ENCODE assay signal across 9 cellular contexts in genomic region chr12:57006809-57007475, GRCh38. TPM values are rescaled to one million over a fixed set of nuclear protein-coding genes. Genes with fewer than 3 reads are reported as not detected.
DNase-seq lines count a peak whose midpoint lies in the region; ATAC-seq and TF ChIP-seq lines count a peak whose summit lies in the region.
"Had no signal": no experiment of that assay in that cellular context is flagged by ENCODE, and none has a peak within 500 bp of the region (broad histone marks: within the 10 kb centered on the region; RNA-seq: fewer than 3 reads in every experiment).

No MANE protein-coding gene starts in this region.

- H3K36me3 Mint-ChIP-seq in activated CD4-positive, alpha-beta T cell treated with anti-CD3 and anti-CD28 coated beads, Interleukin-2, amount 10 ng/mL, durations not matched to agents 7 days and 5 days (ENCODE audit: low read depth), result peaks cover 22% of the 10 kb centered on the region

- peak; percentile 5 for TF ChIP-seq CTCF in fibroblast of villous mesenchyme (IDR thresholded peaks at IDR 0.05; ENCODE audit: insufficient read depth, low read depth, low read length)

- H3K27ac Mint-ChIP-seq in activated CD4-positive, alpha-beta T cell treated with anti-CD3 and anti-CD28 coated beads, Interleukin-2, amount 10 ng/mL, durations not matched to agents 7 days and 5 days, result peak overlapping the region; percentile 87

- CTCF ChIA-PET in activated CD4-positive, alpha-beta T cell treated with anti-CD3 and anti-CD28 coated beads, Interleukin-2, amount 10 ng/mL, durations not matched to agents 7 days and 5 days (lab: Charles Lee), result interaction anchor here (0.6 to 5.1 kb wide), 6 partner anchors 19 to 258 kb away, joined by 3 to 18 read pairs (median 6); no protein-coding TSS in a partner anchor

- peak overlapping the region; percentile 83 for H3K4me3 Mint-ChIP-seq in activated CD4-positive, alpha-beta T cell treated with anti-CD3 and anti-CD28 coated beads, Interleukin-2, amount 10 ng/mL, durations not matched to agents 7 days and 5 days

- H3K9me3 Mint-ChIP-seq in activated CD4-positive, alpha-beta T cell treated with anti-CD3 and anti-CD28 coated beads, Interleukin-2, amount 10 ng/mL, durations not matched to agents 7 days and 5 days, result no peaks in the 10 kb centered on the region

- POLR2A ChIA-PET in activated CD4-positive, alpha-beta T cell treated with anti-CD3 and anti-CD28 coated beads, Interleukin-2, amount 10 ng/mL, durations not matched to agents 7 days and 5 days (lab: Charles Lee), result no interaction called here

- DNase-seq in H7 (no peak), fibroblast of villous mesenchyme (ENCODE audit: low read depth) (no peak), middle frontal gyrus (ENCODE audit: extremely low spot score, low spot score) (no peak), SW480 (ENCODE audit: low spot score) (no peak), hypothalamus (lab: John Stamatoyannopoulos, UW) (no peak)
- DNase-seq in activated CD4-positive, alpha-beta T cell treated with anti-CD3 and anti-CD28 coated beads, Interleukin-2, amount 10 ng/mL, durations not matched to agents 7 days and 5 days, result no peak
- peak; percentile 22 to 62 for DNase-seq in stimulated activated CD4-positive, alpha-beta T cell treated with anti-CD3 and anti-CD28 coated beads, Interleukin-4, amount 100 ng/mL, for 4 hours

- H3K36me3 ChIP-seq in H7 (replicated peaks; ENCODE audit: control insufficient read depth, insufficient read depth, low read length), result peaks cover 24% of the 10 kb centered on the region

- ATAC-seq in HG02588 (IDR thresholded peaks at IDR 0.05; ENCODE audit: unreplicated experiment), result no peak

- peak overlapping the region; percentile 7; the same call in 1 of the 2 replicates for H3K4me3 ChIP-seq in H7 (ENCODE audit: insufficient read depth, low read depth, low read length)
- H3K4me3 ChIP-seq in fibroblast of villous mesenchyme (ENCODE audit: low read depth, low read length), result peak overlapping the region; percentile 35

- H3K4me1 Mint-ChIP-seq in activated CD4-positive, alpha-beta T cell treated with anti-CD3 and anti-CD28 coated beads, Interleukin-2, amount 10 ng/mL, durations not matched to agents 7 days and 5 days, result peaks cover 62% of the 10 kb centered on the region

- no peaks in the 10 kb centered on the region for H3K27me3 ChIP-seq in H7 (ENCODE audit: control insufficient read depth, insufficient read depth, low read length)

- no peaks in the 10 kb centered on the region for H3K27me3 Mint-ChIP-seq in activated CD4-positive, alpha-beta T cell treated with anti-CD3 and anti-CD28 coated beads, Interleukin-2, amount 10 ng/mL, durations not matched to agents 7 days and 5 days

RNA-seq across cellular contexts. Expression of gene ZBTB39, which starts 0.6 kb away (rescaled TPM):
- total RNA-seq in H7 (2014; rRNA removed; shearing (Covaris generic)), result 11.6 and 13.0 TPM in 2 replicates
- 1 to 10 TPM; 8.8 to 9.5 TPM for total RNA-seq in activated CD4-positive, alpha-beta T cell treated with anti-CD3 and anti-CD28 coated beads, Interleukin-2, amount 10 ng/mL, durations not matched to agents 7 days and 5 days
- total RNA-seq in fibroblast of villous mesenchyme, result 4.8 and 6.9 TPM in 2 replicates

RNA-seq across cellular contexts. Expression of gene TAC3, which starts 9.4 kb away (rescaled TPM):
- total RNA-seq in H7 (2014; rRNA removed; shearing (Covaris generic)), result 1.00 and 1.2 TPM in 2 replicates
- under 1 TPM in 1 of 2 experiments, not detected in 1; 0.25 TPM for total RNA-seq in activated CD4-positive, alpha-beta T cell treated with anti-CD3 and anti-CD28 coated beads, Interleukin-2, amount 10 ng/mL, durations not matched to agents 7 days and 5 days
- total RNA-seq in fibroblast of villous mesenchyme, result 0.43 TPM in 1 of 2 replicates, not detected in the other
- total RNA-seq: lung microvascular endothelial cell had no signal

RNA-seq across cellular contexts. Expression of gene MYO1A, which starts 43.0 kb away (rescaled TPM):
- 0.24 and 0.59 TPM in 2 replicates for total RNA-seq in H7 (2014; rRNA removed; shearing (Covaris generic))
- total RNA-seq in activated CD4-positive, alpha-beta T cell treated with anti-CD3 and anti-CD28 coated beads, Interleukin-2, amount 10 ng/mL, durations not matched to agents 7 days and 5 days, result 1 to 10 TPM; 1.4 to 2.9 TPM
- total RNA-seq in fibroblast of villous mesenchyme, result under 0.01 TPM in 1 of 2 replicates, not detected in the other
- total RNA-seq: lung microvascular endothelial cell had no signal

RNA-seq across cellular contexts. Expression of gene RDH16, which starts 49.5 kb away (rescaled TPM):
- 0.63 and 0.66 TPM in 2 replicates for total RNA-seq in H7 (2014; rRNA removed; shearing (Covaris generic))
- under 1 TPM; 0.31 to 0.35 TPM for total RNA-seq in activated CD4-positive, alpha-beta T cell treated with anti-CD3 and anti-CD28 coated beads, Interleukin-2, amount 10 ng/mL, durations not matched to agents 7 days and 5 days
- total RNA-seq in fibroblast of villous mesenchyme, result under 0.01 TPM in 2 replicates

Comparison
In these comparisons a context has a peak if more than half of its experiments do, and no peak if none do; other contexts are left out.
1. DNase-seq: peak in stimulated activated CD4-positive, alpha-beta T cell treated with anti-CD3 and anti-CD28 coated beads, Interleukin-4, amount 100 ng/mL, for 4 hours (2 of 2); none in H7 (single experiment), activated CD4-positive, alpha-beta T cell treated with anti-CD3 and anti-CD28 coated beads, Interleukin-2, amount 10 ng/mL, durations not matched to agents 7 days and 5 days (single experiment), fibroblast of villous mesenchyme (single experiment), middle frontal gyrus (single experiment), SW480 (single experiment) and hypothalamus (0 of 51).